Comparison of ENCODE assay signal across 3 cellular contexts in genomic region chrX:84729809-84730208, GRCh38.
TF ChIP-seq lines count a peak whose summit lies in the region.

No MANE protein-coding gene starts in this region.

TF ChIP-seq in A549, 52 proteins besides CTCF, POLR2A, EP300 and RAD21:
- TF ChIP-seq GATA3 (IDR thresholded peaks at IDR 0.05; ENCODE audit: borderline replicate concordance) (no peak), FOSL2 (IDR thresholded peaks at IDR 0.05) (no peak), FOSL2 (CRISPR knock-in tag; IDR thresholded peaks at IDR 0.05) (no peak), TFCP2L1 (CRISPR knock-in tag; IDR thresholded peaks at IDR 0.05) (no peak), ZNF302 (CRISPR knock-in tag; IDR thresholded peaks at IDR 0.05) (no peak), SMC3 (IDR thresholded peaks at IDR 0.05) (peak; percentile 52; the same call in 2 of the 3 replicates), SREBF2 (IDR thresholded peaks at IDR 0.05) (no peak), EHF (CRISPR knock-in tag; IDR thresholded peaks at IDR 0.05) (no peak)
TF ChIP-seq in A549: peak in this region for 1.

TF ChIP-seq in HCT116, 20 proteins besides CTCF, POLR2A, EP300 and RAD21 (continued from another document):
- TF ChIP-seq TCF7L2 (IDR thresholded peaks at IDR 0.05; ENCODE audit: borderline replicate concordance, extremely low read depth, insufficient read depth, insufficient read length): peak; percentile 24

TF ChIP-seq in endothelial cell of umbilical vein, 7 proteins besides CTCF, POLR2A, EP300 and RAD21:
- TF ChIP-seq MYC (IDR thresholded peaks at IDR 0.05; ENCODE audit: low read depth, low read length): no peak
- TF ChIP-seq FOS (IDR thresholded peaks at IDR 0.05; ENCODE audit: borderline replicate concordance, insufficient read depth, low read length): no peak
- TF ChIP-seq POLR2AphosphoS5 (IDR thresholded peaks at IDR 0.05; ENCODE audit: insufficient read depth, low read depth, low read length): no peak
- TF ChIP-seq JUN (IDR thresholded peaks at IDR 0.05; ENCODE audit: borderline replicate concordance, insufficient read depth, insufficient read length, low read depth): no peak
- TF ChIP-seq MAX (IDR thresholded peaks at IDR 0.05; ENCODE audit: insufficient read depth, insufficient read length): no peak
- no peak for TF ChIP-seq GATA2 (IDR thresholded peaks at IDR 0.05; ENCODE audit: insufficient read depth, insufficient read length, low read depth, low read length)
- no peak for TF ChIP-seq EZH2 (IDR thresholded peaks at IDR 0.05; ENCODE audit: borderline replicate concordance, low read depth, low read length, severe bottlenecking)
